Comparison of ENCODE assay signal across 1 cellular context in genomic region chr2:174438146-174438886, GRCh38.
TF ChIP-seq lines count a peak whose summit lies in the region.

No MANE protein-coding gene starts in this region.

TF ChIP-seq in SK-N-SH, 30 proteins besides CTCF, POLR2A, EP300 and RAD21 (continued from another document):
- TF ChIP-seq IRF3 (IDR thresholded peaks at IDR 0.05; ENCODE audit: low read depth, low read length) (no peak), MXI1 (IDR thresholded peaks at IDR 0.05; ENCODE audit: low read depth, low read length) (no peak), RXRA (IDR thresholded peaks at IDR 0.05; ENCODE audit: borderline replicate concordance, low read depth) (no peak), NFIC (IDR thresholded peaks at IDR 0.05; ENCODE audit: borderline replicate concordance) (no peak)
- TF ChIP-seq, protein P1, sequence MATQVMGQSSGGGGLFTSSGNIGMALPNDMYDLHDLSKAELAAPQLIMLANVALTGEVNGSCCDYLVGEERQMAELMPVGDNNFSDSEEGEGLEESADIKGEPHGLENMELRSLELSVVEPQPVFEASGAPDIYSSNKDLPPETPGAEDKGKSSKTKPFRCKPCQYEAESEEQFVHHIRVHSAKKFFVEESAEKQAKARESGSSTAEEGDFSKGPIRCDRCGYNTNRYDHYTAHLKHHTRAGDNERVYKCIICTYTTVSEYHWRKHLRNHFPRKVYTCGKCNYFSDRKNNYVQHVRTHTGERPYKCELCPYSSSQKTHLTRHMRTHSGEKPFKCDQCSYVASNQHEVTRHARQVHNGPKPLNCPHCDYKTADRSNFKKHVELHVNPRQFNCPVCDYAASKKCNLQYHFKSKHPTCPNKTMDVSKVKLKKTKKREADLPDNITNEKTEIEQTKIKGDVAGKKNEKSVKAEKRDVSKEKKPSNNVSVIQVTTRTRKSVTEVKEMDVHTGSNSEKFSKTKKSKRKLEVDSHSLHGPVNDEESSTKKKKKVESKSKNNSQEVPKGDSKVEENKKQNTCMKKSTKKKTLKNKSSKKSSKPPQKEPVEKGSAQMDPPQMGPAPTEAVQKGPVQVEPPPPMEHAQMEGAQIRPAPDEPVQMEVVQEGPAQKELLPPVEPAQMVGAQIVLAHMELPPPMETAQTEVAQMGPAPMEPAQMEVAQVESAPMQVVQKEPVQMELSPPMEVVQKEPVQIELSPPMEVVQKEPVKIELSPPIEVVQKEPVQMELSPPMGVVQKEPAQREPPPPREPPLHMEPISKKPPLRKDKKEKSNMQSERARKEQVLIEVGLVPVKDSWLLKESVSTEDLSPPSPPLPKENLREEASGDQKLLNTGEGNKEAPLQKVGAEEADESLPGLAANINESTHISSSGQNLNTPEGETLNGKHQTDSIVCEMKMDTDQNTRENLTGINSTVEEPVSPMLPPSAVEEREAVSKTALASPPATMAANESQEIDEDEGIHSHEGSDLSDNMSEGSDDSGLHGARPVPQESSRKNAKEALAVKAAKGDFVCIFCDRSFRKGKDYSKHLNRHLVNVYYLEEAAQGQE (IDR thresholded peaks at IDR 0.05; ENCODE audit: low read depth, low read length) = no peak
- TF ChIP-seq, protein P2, sequence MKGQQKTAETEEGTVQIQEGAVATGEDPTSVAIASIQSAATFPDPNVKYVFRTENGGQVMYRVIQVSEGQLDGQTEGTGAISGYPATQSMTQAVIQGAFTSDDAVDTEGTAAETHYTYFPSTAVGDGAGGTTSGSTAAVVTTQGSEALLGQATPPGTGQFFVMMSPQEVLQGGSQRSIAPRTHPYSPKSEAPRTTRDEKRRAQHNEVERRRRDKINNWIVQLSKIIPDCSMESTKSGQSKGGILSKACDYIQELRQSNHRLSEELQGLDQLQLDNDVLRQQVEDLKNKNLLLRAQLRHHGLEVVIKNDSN (IDR thresholded peaks at IDR 0.05; ENCODE audit: borderline replicate concordance, low read depth) = no peak
